ENCODE assay signal across 8 cellular contexts in genomic region chr2:169480079-169480465, GRCh38. TPM values are rescaled to one million over a fixed set of nuclear protein-coding genes. Genes with fewer than 3 reads are reported as not detected.
A peak's percentile ranks its signal among the peaks of the same experiment; 100 is the strongest.
DNase-seq lines count a peak whose midpoint lies in the region; ATAC-seq and TF ChIP-seq lines count a peak whose summit lies in the region.

No MANE protein-coding gene starts in this region.

- H3K27me3 ChIP-seq in Karpas-422 (ENCODE audit: low read length) (no peaks in the 10 kb centered on the region), duodenal mucosa (ENCODE audit: control insufficient read depth in 1 of 2, insufficient read depth in 2 of 2, low read length in 2 of 2) (no peaks in the 10 kb centered on the region), neural progenitor cell (peaks cover 43% of the 10 kb centered on the region)

- CTCF ChIA-PET in Calu3 (lab: Charles Lee): interaction anchor here (0.7 to 1.7 kb wide), 2 partner anchors 11 to 14 kb away, joined by 3 to 6 read pairs; no protein-coding TSS in a partner anchor

- intact Hi-C loops in Calu3 (cut with micrococcal nuclease; ENCODE audit: unreplicated experiment): no loop called here

- H3K79me2 ChIP-seq in Karpas-422 (ENCODE audit: low read length): peaks cover 7% of the 10 kb centered on the region
- no peaks in the 10 kb centered on the region for H3K79me2 ChIP-seq in neural progenitor cell (ENCODE audit: low read depth)

- peaks cover 13% of the 10 kb centered on the region for H3F3A ChIP-seq in neural progenitor cell (ENCODE audit: low read depth)

- H3K9me3 ChIP-seq in Karpas-422 (ENCODE audit: low read length): no peaks in the 10 kb centered on the region
- no peaks in the 10 kb centered on the region for H3K9me3 ChIP-seq in duodenal mucosa (ENCODE audit: control insufficient read depth in 1 of 2, low read length in 2 of 2)
- no peaks in the 10 kb centered on the region for H3K9me3 ChIP-seq in neural progenitor cell (ENCODE audit: low read depth)

- H3K9me3 Mint-ChIP-seq in Calu3 (ENCODE audit: low read depth, unreplicated experiment) (no peaks in the 10 kb centered on the region), neural progenitor cell (no peaks in the 10 kb centered on the region)

- H3K4me3 Mint-ChIP-seq in Calu3 (ENCODE audit: low read depth, unreplicated experiment) (peak overlapping the region; percentile 82), neural progenitor cell (peak overlapping the region; percentile 92)

- H3K4me1 Mint-ChIP-seq in Calu3 (ENCODE audit: low read depth, unreplicated experiment) (peaks cover 8% of the 10 kb centered on the region), neural progenitor cell (peaks cover 14% of the 10 kb centered on the region)

- H3K27ac ChIP-seq in Karpas-422 (ENCODE audit: low read length) (no peak overlapping the region), duodenal mucosa (ENCODE audit: low read depth, low read length) (no peak overlapping the region), neural progenitor cell (no peak overlapping the region)

- no peaks in the 10 kb centered on the region for H3K27me3 Mint-ChIP-seq in Calu3 (ENCODE audit: unreplicated experiment)
- peaks cover 8% of the 10 kb centered on the region for H3K27me3 Mint-ChIP-seq in neural progenitor cell (ENCODE audit: insufficient read depth, low read depth)

- no TSS peak for BruUV-seq in Calu3 (replicated peaks; lab: Mats Ljungman, UMichigan)

- H3K4me2 ChIP-seq in Karpas-422 (ENCODE audit: low read depth, low read length, poor library complexity, severe bottlenecking) (peak overlapping the region; percentile 70), neural progenitor cell (peak overlapping the region; percentile 75)

- H3K4me1 ChIP-seq in Karpas-422 (ENCODE audit: low read length) (peaks cover 8% of the 10 kb centered on the region), duodenal mucosa (ENCODE audit: control insufficient read depth in 1 of 2, insufficient read depth in 2 of 2, low read length in 2 of 2) (peaks cover 4 to 7% of the 10 kb centered on the region in 2 donors), neural progenitor cell (no peaks in the 10 kb centered on the region)

- ATAC-seq in GM21737 (IDR thresholded peaks at IDR 0.05; ENCODE audit: unreplicated experiment) (no peak), HG03354 (IDR thresholded peaks at IDR 0.05; ENCODE audit: poor library complexity, severe bottlenecking, unreplicated experiment) (no peak)

- H3K36me3 Mint-ChIP-seq in Calu3 (ENCODE audit: insufficient read depth, unreplicated experiment): peaks cover 15% of the 10 kb centered on the region
- H3K36me3 Mint-ChIP-seq in neural progenitor cell: peaks cover 8% of the 10 kb centered on the region

- no peak overlapping the region for H3K27ac Mint-ChIP-seq in Calu3 (ENCODE audit: unreplicated experiment)
- no peak overlapping the region for H3K27ac Mint-ChIP-seq in neural progenitor cell

- TF ChIP-seq CTCF in Calu3 (IDR thresholded peaks at IDR 0.05; ENCODE audit: unreplicated experiment): no peak
- no peak for TF ChIP-seq CTCF in neural progenitor cell (IDR thresholded peaks at IDR 0.05)

- H4K20me1 ChIP-seq in Karpas-422 (ENCODE audit: insufficient read depth, low read depth, low read length) (no peaks in the 10 kb centered on the region), neural progenitor cell (ENCODE audit: low read depth) (no peaks in the 10 kb centered on the region)

- H3K36me3 ChIP-seq in Karpas-422 (ENCODE audit: insufficient read depth, low read length) (no peaks in the 10 kb centered on the region), duodenal mucosa (ENCODE audit: control insufficient read depth in 1 of 2, insufficient read depth in 2 of 2, low read length in 2 of 2) (peaks cover 4 to 7% of the 10 kb centered on the region in 2 donors), neural progenitor cell (no peaks in the 10 kb centered on the region)

- H2AFZ ChIP-seq in Karpas-422 (ENCODE audit: low read length) (0 out of 2 replicates have a peak overlapping the region, but pooled peaks have one; percentile 48), neural progenitor cell (replicated peaks) (peak overlapping the region; percentile 89)

- no peaks in the 10 kb centered on the region for H3K9me2 ChIP-seq in Karpas-422 (replicated peaks; ENCODE audit: insufficient read depth, low read length)

- H3K4me3 ChIP-seq in Karpas-422 (ENCODE audit: low read length) (peak overlapping the region; percentile 75), duodenal mucosa (ENCODE audit: low read depth in 1 of 2, low read length in 2 of 2) (peak overlapping the region; percentile 72 to 85), neural progenitor cell (peak overlapping the region; percentile 68)

- H3K9ac ChIP-seq in Karpas-422 (ENCODE audit: low read length): peak overlapping the region; percentile 80
- peak overlapping the region; percentile 62 to 73 for H3K9ac ChIP-seq in duodenal mucosa (ENCODE audit: low read depth in 1 of 2, low read length in 2 of 2)
- no peak overlapping the region for H3K9ac ChIP-seq in neural progenitor cell

- DNase-seq in Calu3 (no peak), Karpas-422 (no peak), neural progenitor cell (ENCODE audit: low spot score) (no peak), amniotic stem cell (lab: John Stamatoyannopoulos, UW) (no peak), SK-N-DZ (ENCODE audit: low spot score) (no peak)

RNA-seq across cellular contexts. Expression of gene BBS5, which starts 0.8 kb away (rescaled TPM):
- 3.3 and 3.9 TPM in 2 replicates for total RNA-seq in Calu3 (2022)
- 2.0 and 4.2 TPM in 2 replicates for total RNA-seq in Karpas-422 (2014; rRNA removed; shearing (Covaris generic); ENCODE audit: low replicate concordance)
- total RNA-seq in neural progenitor cell (ENCODE audit: low replicate concordance): 3.8 and 6.2 TPM in 2 replicates
- 5.8 and 7.1 TPM in 2 replicates for polyA plus RNA-seq in SK-N-DZ (2014; cell fraction: cytosol; rRNA removed)
- 3.5 and 4.7 TPM in 2 replicates for polyA plus RNA-seq in SK-N-DZ (2014; cell fraction: nucleus; rRNA removed)

RNA-seq across cellular contexts. Expression of gene KLHL41, which starts 29.4 kb away (rescaled TPM):
- 0.21 TPM in 1 of 2 replicates, not detected in the other for total RNA-seq in Calu3 (2022)
- total RNA-seq in Karpas-422 (2014; rRNA removed; shearing (Covaris generic); ENCODE audit: low replicate concordance): 0.07 TPM in 1 of 2 replicates, not detected in the other
- 0.06 and 0.31 TPM in 2 replicates for total RNA-seq in neural progenitor cell (ENCODE audit: low replicate concordance)
- 0.14 TPM in 1 of 2 replicates, not detected in the other for polyA plus RNA-seq in SK-N-DZ (2014; cell fraction: cytosol; rRNA removed)
- polyA plus RNA-seq in SK-N-DZ (2014; cell fraction: nucleus; rRNA removed): 0.08 TPM in 1 of 2 replicates, not detected in the other
